1 cellular context compared by ENCODE assay signal in genomic region chr2:44975571-44976450, GRCh38.
TF ChIP-seq lines count a peak whose summit lies in the region.

No MANE protein-coding gene starts in this region.

TF ChIP-seq in IMR-90, 13 proteins besides CTCF, POLR2A, EP300 and RAD21:
- no peak for TF ChIP-seq CEBPB (IDR thresholded peaks at IDR 0.05; ENCODE audit: low read depth, low read length)
- TF ChIP-seq MAFK (IDR thresholded peaks at IDR 0.05; ENCODE audit: low read depth, low read length): no peak
- no peak for TF ChIP-seq SMC3 (IDR thresholded peaks at IDR 0.05; ENCODE audit: low read depth, low read length)
- TF ChIP-seq ELK1 (IDR thresholded peaks at IDR 0.05; ENCODE audit: borderline replicate concordance, low read depth, low read length): no peak
- no peak for TF ChIP-seq NFE2L2 (IDR thresholded peaks at IDR 0.05; ENCODE audit: low read depth, low read length)
- no peak for TF ChIP-seq RCOR1 (IDR thresholded peaks at IDR 0.05; ENCODE audit: insufficient replicate concordance, low read length)
- no peak for TF ChIP-seq MXI1 (IDR thresholded peaks at IDR 0.05; ENCODE audit: borderline replicate concordance, low read depth, low read length)
- no peak for TF ChIP-seq MAZ (IDR thresholded peaks at IDR 0.05; ENCODE audit: borderline replicate concordance, low read depth, low read length)
- TF ChIP-seq BHLHE40 (IDR thresholded peaks at IDR 0.05; ENCODE audit: low read depth, low read length): no peak
- no peak for TF ChIP-seq USF2 (IDR thresholded peaks at IDR 0.05; ENCODE audit: low read depth, low read length)
- TF ChIP-seq RFX5 (IDR thresholded peaks at IDR 0.05; ENCODE audit: low read depth, low read length): no peak
- no peak for TF ChIP-seq CHD1 (IDR thresholded peaks at IDR 0.05; ENCODE audit: low read depth, low read length)
- TF ChIP-seq FOS (IDR thresholded peaks at IDR 0.05; ENCODE audit: low read depth, low read length): no peak
